1 cellular context compared by ENCODE assay signal in genomic region chr5:150050172-150050811, GRCh38.
A peak's percentile ranks its signal among the peaks of the same experiment; 100 is the strongest.
TF ChIP-seq lines count a peak whose summit lies in the region.
"Not testable (repeated sequence)": the region's sequence is repeated elsewhere in the genome, so short reads cannot be mapped to it uniquely, and the experiment has no call there.

No MANE protein-coding gene starts in this region.

TF ChIP-seq in K562, 482 proteins besides CTCF, POLR2A, EP300 and RAD21 (continued from another document and continues in another):
- TF ChIP-seq MAX (CRISPR knock-in tag; IDR thresholded peaks at IDR 0.05): peak; percentile 99
- peak; percentile 68; the same call in 1 of the 2 replicates for TF ChIP-seq ZBTB26 (CRISPR knock-in tag; IDR thresholded peaks at IDR 0.05)
- peak; percentile 75 for TF ChIP-seq SOX6 (IDR thresholded peaks at IDR 0.05)
- peak; percentile 13 to 43; a peak in 1 of 4 replicates for TF ChIP-seq NRF1 (conservative IDR thresholded peaks at IDR 0.05 in 1 of 2, IDR thresholded peaks at IDR 0.05 in 1 of 2)
- TF ChIP-seq CREB1 (IDR thresholded peaks at IDR 0.05): peak; percentile 67
- TF ChIP-seq CREB1 (CRISPR knock-in tag; IDR thresholded peaks at IDR 0.05): peak; percentile 86
- TF ChIP-seq NR2C1 (IDR thresholded peaks at IDR 0.05): peak; percentile 80
- TF ChIP-seq NR2C1 (tag; IDR thresholded peaks at IDR 0.05): peak; percentile 86
- TF ChIP-seq EP400 (IDR thresholded peaks at IDR 0.05): peak; percentile 91
- peak; percentile 79; the same call in 1 of the 2 replicates for TF ChIP-seq ZNF511 (CRISPR knock-in tag; IDR thresholded peaks at IDR 0.05)
- TF ChIP-seq TOE1 (IDR thresholded peaks at IDR 0.05; ENCODE audit: borderline replicate concordance): peak; percentile 72
- TF ChIP-seq TOE1 (CRISPR knock-in tag; IDR thresholded peaks at IDR 0.05; ENCODE audit: borderline replicate concordance, low read depth): not testable (repeated sequence)
- TF ChIP-seq SMAD4 (CRISPR knock-in tag; conservative IDR thresholded peaks at IDR 0.05): peak; percentile 92
- TF ChIP-seq ZNF589 (CRISPR knock-in tag; IDR thresholded peaks at IDR 0.05; ENCODE audit: low read depth): peak; percentile 74; the same call in 1 of the 2 replicates
- TF ChIP-seq DACH1 (IDR thresholded peaks at IDR 0.05; ENCODE audit: partially characterized antibody): peak; percentile 48
- peak; percentile 88 for TF ChIP-seq EHMT2 (IDR thresholded peaks at IDR 0.05)
- TF ChIP-seq ELF4 (CRISPR knock-in tag; IDR thresholded peaks at IDR 0.05): peak; percentile 64; the same call in 1 of the 2 replicates
- peak; percentile 87 for TF ChIP-seq CBX1 (IDR thresholded peaks at IDR 0.05; ENCODE audit: low read depth)
- peak; percentile 82 for TF ChIP-seq NCOA1 (IDR thresholded peaks at IDR 0.05; ENCODE audit: low read depth)
- peak; percentile 46; the same call in 1 of the 2 replicates for TF ChIP-seq ZNF316 (IDR thresholded peaks at IDR 0.05)
- TF ChIP-seq SMARCE1 (IDR thresholded peaks at IDR 0.05): peak; percentile 98
- peak; percentile 56; the same call in 1 of the 2 replicates for TF ChIP-seq HDGF (IDR thresholded peaks at IDR 0.05)
- peak; percentile 67; the same call in 1 of the 2 replicates for TF ChIP-seq NKRF (IDR thresholded peaks at IDR 0.05; ENCODE audit: borderline replicate concordance)
- TF ChIP-seq SP1 (CRISPR knock-in tag; IDR thresholded peaks at IDR 0.05): peak; percentile 45; the same call in 1 of the 2 replicates
- peak; percentile 93; the same call in 1 of the 2 replicates for TF ChIP-seq TRIM28 (IDR thresholded peaks at IDR 0.05)
- TF ChIP-seq CCNT2 (IDR thresholded peaks at IDR 0.05; ENCODE audit: borderline replicate concordance, extremely low read depth, insufficient read length, low read depth, low read length): peak; percentile 33
- TF ChIP-seq ZBTB12 (CRISPR knock-in tag; IDR thresholded peaks at IDR 0.05): peak; percentile 51; the same call in 1 of the 2 replicates
- TF ChIP-seq E2F6 (IDR thresholded peaks at IDR 0.05; ENCODE audit: borderline replicate concordance in 1 of 2, extremely low read depth in 1 of 2, insufficient read depth in 1 of 2, insufficient read length in 1 of 2, low read depth in 1 of 2, low read length in 1 of 2, poor library complexity in 1 of 2, severe bottlenecking in 1 of 2): peak; percentile 98 to 100
- TF ChIP-seq TAL1 (IDR thresholded peaks at IDR 0.05): peak; percentile 74
- 0 out of 2 replicates have a peak, but pooled peaks have one; percentile 32 for TF ChIP-seq CREB3 (tag; conservative IDR thresholded peaks at IDR 0.05; ENCODE audit: low read depth)
- TF ChIP-seq LARP7 (IDR thresholded peaks at IDR 0.05): 0 out of 2 replicates have a peak, but pooled peaks have one; percentile 53
- 0 out of 2 replicates have a peak, but pooled peaks have one; percentile 6 for TF ChIP-seq MAFK (IDR thresholded peaks at IDR 0.05; ENCODE audit: low read length)
- TF ChIP-seq NR2C2 (CRISPR knock-in tag; IDR thresholded peaks at IDR 0.05): peak; percentile 86; the same call in 1 of the 2 replicates
- peak; percentile 88 for TF ChIP-seq NR2C2 (tag; IDR thresholded peaks at IDR 0.05)
- peak; percentile 69 to 79 for TF ChIP-seq MAZ (CRISPR knock-in tag; conservative IDR thresholded peaks at IDR 0.05 in 1 of 2, IDR thresholded peaks at IDR 0.05 in 1 of 2)
- peak; percentile 50; the same call in 1 of the 2 replicates for TF ChIP-seq ETV5 (CRISPR knock-in tag; IDR thresholded peaks at IDR 0.05; ENCODE audit: low read depth)
- peak; percentile 98 for TF ChIP-seq JUND (IDR thresholded peaks at IDR 0.05; ENCODE audit: borderline replicate concordance, low read depth, low read length)
- TF ChIP-seq JUND (tag; IDR thresholded peaks at IDR 0.05; ENCODE audit: borderline replicate concordance, low read depth, low read length): peak; percentile 97
- TF ChIP-seq ZNF639 (CRISPR knock-in tag; conservative IDR thresholded peaks at IDR 0.05 in 1 of 2, IDR thresholded peaks at IDR 0.05 in 1 of 2): 0 out of 4 replicates have a peak, but pooled peaks of 1 of the 2 experiments have one; percentile 30
- TF ChIP-seq SMARCA5 (IDR thresholded peaks at IDR 0.05): peak; percentile 92
- TF ChIP-seq RCOR1 (IDR thresholded peaks at IDR 0.05; ENCODE audit: borderline replicate concordance in 1 of 2, low read depth in 2 of 2, low read length in 2 of 2): peak; percentile 17 to 89; a peak in 3 of 4 replicates
- TF ChIP-seq DPF2 (IDR thresholded peaks at IDR 0.05): peak; percentile 98
- peak; percentile 41 for TF ChIP-seq BRD9 (IDR thresholded peaks at IDR 0.05; ENCODE audit: low read depth, partially characterized antibody)
- TF ChIP-seq OTX1 (CRISPR knock-in tag; IDR thresholded peaks at IDR 0.05): 0 out of 2 replicates have a peak, but pooled peaks have one; percentile 41
- 0 out of 2 replicates have a peak, but pooled peaks have one; percentile 26 for TF ChIP-seq FOXO4 (CRISPR knock-in tag; IDR thresholded peaks at IDR 0.05)
- peak; percentile 96 for TF ChIP-seq ZBTB9 (CRISPR knock-in tag; IDR thresholded peaks at IDR 0.05)
- peak; percentile 77 for TF ChIP-seq JUNB (CRISPR knock-in tag; conservative IDR thresholded peaks at IDR 0.05)
- peak; percentile 57; the same call in 1 of the 2 replicates for TF ChIP-seq ZFX (CRISPR knock-in tag; IDR thresholded peaks at IDR 0.05)
- TF ChIP-seq ZBTB33 (CRISPR knock-in tag; IDR thresholded peaks at IDR 0.05): peak; percentile 84
- peak; percentile 98 for TF ChIP-seq ATF3 (IDR thresholded peaks at IDR 0.05)
- peak; percentile 99 for TF ChIP-seq ATF3 (CRISPR knock-in tag; conservative IDR thresholded peaks at IDR 0.05)
- 0 out of 2 replicates have a peak, but pooled peaks have one; percentile 50 for TF ChIP-seq GATAD2B (IDR thresholded peaks at IDR 0.05; ENCODE audit: borderline replicate concordance)
- TF ChIP-seq ZBTB17 (CRISPR knock-in tag; IDR thresholded peaks at IDR 0.05): peak; percentile 25; the same call in 1 of the 2 replicates
- peak; percentile 56; the same call in 1 of the 2 replicates for TF ChIP-seq CBFB (CRISPR knock-in tag; IDR thresholded peaks at IDR 0.05)
